ENCODE assay signal across 11 cellular contexts in the genomic region with DNA sequence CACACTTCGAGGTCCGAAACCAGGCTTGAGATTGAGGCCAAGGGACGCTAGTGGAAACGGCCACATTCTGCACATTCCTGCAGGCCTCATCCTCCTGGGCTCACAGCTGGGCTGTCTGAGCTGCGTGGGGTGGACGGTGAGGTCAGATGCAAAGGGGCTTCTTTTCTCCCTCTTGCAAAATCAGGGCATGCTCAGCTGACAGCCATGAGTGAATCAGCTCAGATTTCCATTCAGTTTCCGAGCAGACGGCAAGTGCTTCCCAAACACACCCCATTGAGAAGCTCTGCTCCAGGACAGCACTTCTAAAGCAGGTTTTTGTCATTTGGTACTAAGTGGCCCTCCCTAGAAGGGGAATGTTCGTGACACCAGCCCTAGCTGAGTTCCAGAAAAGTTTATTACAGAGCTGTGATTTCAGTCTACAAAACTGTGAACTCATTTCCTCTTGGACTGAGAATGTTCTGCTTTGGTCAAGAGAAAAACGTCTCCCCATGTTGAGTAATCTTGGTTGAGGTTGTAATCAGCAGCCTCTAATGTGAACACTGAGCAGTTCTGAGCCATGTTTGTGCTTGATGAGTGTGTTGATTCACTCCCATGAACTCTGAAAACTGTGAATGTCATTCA. TPM values are rescaled to one million over a fixed set of nuclear protein-coding genes. Genes with fewer than 3 reads are reported as not detected.
DNase-seq lines count a peak whose midpoint lies in the region; ATAC-seq and TF ChIP-seq lines count a peak whose summit lies in the region.
"Had no signal": no experiment of that assay in that cellular context is flagged by ENCODE, and none has a peak within 500 bp of the region (broad histone marks: within the 10 kb centered on the region; RNA-seq: fewer than 3 reads in every experiment).

No MANE protein-coding gene starts in this region.

- H3K27me3 Mint-ChIP-seq in WTC11 (ENCODE audit: low read depth), result no peaks in the 10 kb centered on the region
- no peaks in the 10 kb centered on the region for H3K27me3 Mint-ChIP-seq in activated CD4-positive, alpha-beta T cell treated with anti-CD3 and anti-CD28 coated beads, Interleukin-2, amount 10 ng/mL, durations not matched to agents 24 days and 14 days
- H3K27me3 Mint-ChIP-seq: type B pancreatic cell had no signal

- no CpG with 5 or more reads among the region's 10 CpGs for WGBS in neuronal stem cell (ENCODE audit: extremely low coverage in 2 of 2, insufficient read length in 2 of 2, insufficient replicate concordance in 1 of 2), 2 donors

- peak; percentile 76 for ATAC-seq in WTC11
- no peak for ATAC-seq in GM21737 (IDR thresholded peaks at IDR 0.05; ENCODE audit: unreplicated experiment)
- no peak for ATAC-seq in left lobe of liver

- H2BK5ac ChIP-seq in neuronal stem cell (ENCODE audit: low read length), result no peak overlapping the region

- CTCF ChIA-PET in WTC11 (lab: Charles Lee), result interaction anchor here (1.1 kb wide), 1 partner anchor 23 kb away, joined by 5 read pairs; no protein-coding TSS in a partner anchor

- H2BK15ac ChIP-seq in neuronal stem cell (ENCODE audit: low read length), result no peak overlapping the region

- H3K27me3 ChIP-seq in neuronal stem cell (ENCODE audit: control insufficient read depth in 3 of 3, insufficient read depth in 3 of 3, low read depth in 1 of 3, low read length in 3 of 3), result no peaks in the 10 kb centered on the region
- H3K27me3 ChIP-seq: right lobe of liver had no signal

- no peak overlapping the region for H3K9ac ChIP-seq in neuronal stem cell (ENCODE audit: low read depth, low read length, poor library complexity)

- H3K4me3 Mint-ChIP-seq in WTC11, result no peak overlapping the region
- no peak overlapping the region for H3K4me3 Mint-ChIP-seq in activated CD4-positive, alpha-beta T cell treated with anti-CD3 and anti-CD28 coated beads, Interleukin-2, amount 10 ng/mL, durations not matched to agents 24 days and 14 days
- H3K4me3 Mint-ChIP-seq: type B pancreatic cell had no signal

- H3K14ac ChIP-seq in neuronal stem cell (ENCODE audit: low read length), result no peak overlapping the region

- no peak overlapping the region for H3K4me3 ChIP-seq in neuronal stem cell (ENCODE audit: low read length in 2 of 2)
- H3K4me3 ChIP-seq: right lobe of liver, SK-N-MC had no signal

- intact Hi-C loops in activated CD4-positive, alpha-beta T cell treated with anti-CD3 and anti-CD28 coated beads, Interleukin-2, amount 10 ng/mL, durations not matched to agents 24 days and 14 days (cut with micrococcal nuclease), result no loop called here

- H3K23ac ChIP-seq in neuronal stem cell (ENCODE audit: low read depth, low read length, poor library complexity), result no peak overlapping the region

- peaks cover 0 to 52% of the 10 kb centered on the region in 2 donors for H3K36me3 ChIP-seq in neuronal stem cell (replicated peaks in 1 of 2; ENCODE audit: control insufficient read depth in 2 of 2, insufficient read depth in 2 of 2, low read length in 2 of 2)
- H3K36me3 ChIP-seq: right lobe of liver had no signal

- peaks cover 38% of the 10 kb centered on the region for H3K4me1 Mint-ChIP-seq in WTC11
- H3K4me1 Mint-ChIP-seq in activated CD4-positive, alpha-beta T cell treated with anti-CD3 and anti-CD28 coated beads, Interleukin-2, amount 10 ng/mL, durations not matched to agents 24 days and 14 days, result no peaks in the 10 kb centered on the region

- DNase-seq in AG08395 (ENCODE audit: low spot score) (peak; percentile 83), WTC11 (ENCODE audit: low spot score) (peak; percentile 41), glomerular visceral epithelial cell (ENCODE audit: extremely low spot score) (peak; percentile 48), neuronal stem cell (ENCODE audit: low spot score) (no peak), DMS79 (lab: John Stamatoyannopoulos, UW) (no peak), left lobe of liver (ENCODE audit: low spot score) (no peak)
- DNase-seq in activated CD4-positive, alpha-beta T cell treated with anti-CD3 and anti-CD28 coated beads, Interleukin-2, amount 10 ng/mL, durations not matched to agents 24 days and 14 days, result no peak
- DNase-seq: right lobe of liver had no signal

- H4K8ac ChIP-seq in neuronal stem cell (ENCODE audit: low read depth, low read length), result no peak overlapping the region

- peak overlapping the region; percentile 19 for H3K27ac ChIP-seq in neuronal stem cell (replicated peaks; ENCODE audit: low read length)
- H3K27ac ChIP-seq: right lobe of liver, SK-N-MC had no signal

- H3K36me3 Mint-ChIP-seq in WTC11, result peaks cover 34% of the 10 kb centered on the region
- no peaks in the 10 kb centered on the region for H3K36me3 Mint-ChIP-seq in activated CD4-positive, alpha-beta T cell treated with anti-CD3 and anti-CD28 coated beads, Interleukin-2, amount 10 ng/mL, durations not matched to agents 24 days and 14 days (ENCODE audit: low read depth)

- no peaks in the 10 kb centered on the region for H3K9me3 Mint-ChIP-seq in WTC11
- H3K9me3 Mint-ChIP-seq in activated CD4-positive, alpha-beta T cell treated with anti-CD3 and anti-CD28 coated beads, Interleukin-2, amount 10 ng/mL, durations not matched to agents 24 days and 14 days, result no peaks in the 10 kb centered on the region
- H3K9me3 Mint-ChIP-seq: type B pancreatic cell had no signal

- POLR2A ChIA-PET in WTC11 (lab: Charles Lee), result no interaction called here

- peak overlapping the region; percentile 88 for H3K27ac Mint-ChIP-seq in WTC11
- no peak overlapping the region for H3K27ac Mint-ChIP-seq in activated CD4-positive, alpha-beta T cell treated with anti-CD3 and anti-CD28 coated beads, Interleukin-2, amount 10 ng/mL, durations not matched to agents 24 days and 14 days
- H3K27ac Mint-ChIP-seq: type B pancreatic cell had no signal

- no peak overlapping the region for H2AFZ ChIP-seq in neuronal stem cell (ENCODE audit: low read length)

- H3K4me1 ChIP-seq in neuronal stem cell (ENCODE audit: control insufficient read depth in 2 of 2, insufficient read depth in 1 of 2, low read depth in 1 of 2, low read length in 2 of 2), result peaks cover 9 to 19% of the 10 kb centered on the region in 2 donors
- H3K4me1 ChIP-seq: right lobe of liver had no signal

- H4K91ac ChIP-seq in neuronal stem cell (ENCODE audit: low read depth, low read length, poor library complexity), result no peak overlapping the region

- H3K4ac ChIP-seq in neuronal stem cell (ENCODE audit: low read length), result no peak overlapping the region

- H2BK120ac ChIP-seq in neuronal stem cell (ENCODE audit: low read depth, low read length), result no peak overlapping the region

- H3K9me3 ChIP-seq in neuronal stem cell (replicated peaks in 1 of 2; ENCODE audit: control insufficient read depth in 2 of 2, insufficient read depth in 1 of 2, low read depth in 1 of 2, low read length in 2 of 2), result no peaks in the 10 kb centered on the region
- H3K9me3 ChIP-seq: right lobe of liver had no signal

- no peak overlapping the region for H2AK5ac ChIP-seq in neuronal stem cell (ENCODE audit: low read depth, low read length)

- no peak for TF ChIP-seq CTCF in WTC11 (IDR thresholded peaks at IDR 0.05)

- H3K18ac ChIP-seq in neuronal stem cell (ENCODE audit: low read length), result no peak overlapping the region

- no peak overlapping the region for H2BK12ac ChIP-seq in neuronal stem cell (ENCODE audit: low read length)

- H3K79me1 ChIP-seq in neuronal stem cell (ENCODE audit: low read depth, low read length), result no peaks in the 10 kb centered on the region

- H3K4me2 ChIP-seq in neuronal stem cell (ENCODE audit: insufficient read depth, low read length, poor library complexity, severe bottlenecking), result no peak overlapping the region

TF ChIP-seq in WTC11, 78 proteins besides CTCF, POLR2A, EP300 and RAD21 (continues in another document):
- no peak for TF ChIP-seq EMX1 (CRISPR knock-in tag; IDR thresholded peaks at IDR 0.05)
- no peak for TF ChIP-seq ZNF671 (CRISPR knock-in tag; IDR thresholded peaks at IDR 0.05)
- TF ChIP-seq, protein P1, sequence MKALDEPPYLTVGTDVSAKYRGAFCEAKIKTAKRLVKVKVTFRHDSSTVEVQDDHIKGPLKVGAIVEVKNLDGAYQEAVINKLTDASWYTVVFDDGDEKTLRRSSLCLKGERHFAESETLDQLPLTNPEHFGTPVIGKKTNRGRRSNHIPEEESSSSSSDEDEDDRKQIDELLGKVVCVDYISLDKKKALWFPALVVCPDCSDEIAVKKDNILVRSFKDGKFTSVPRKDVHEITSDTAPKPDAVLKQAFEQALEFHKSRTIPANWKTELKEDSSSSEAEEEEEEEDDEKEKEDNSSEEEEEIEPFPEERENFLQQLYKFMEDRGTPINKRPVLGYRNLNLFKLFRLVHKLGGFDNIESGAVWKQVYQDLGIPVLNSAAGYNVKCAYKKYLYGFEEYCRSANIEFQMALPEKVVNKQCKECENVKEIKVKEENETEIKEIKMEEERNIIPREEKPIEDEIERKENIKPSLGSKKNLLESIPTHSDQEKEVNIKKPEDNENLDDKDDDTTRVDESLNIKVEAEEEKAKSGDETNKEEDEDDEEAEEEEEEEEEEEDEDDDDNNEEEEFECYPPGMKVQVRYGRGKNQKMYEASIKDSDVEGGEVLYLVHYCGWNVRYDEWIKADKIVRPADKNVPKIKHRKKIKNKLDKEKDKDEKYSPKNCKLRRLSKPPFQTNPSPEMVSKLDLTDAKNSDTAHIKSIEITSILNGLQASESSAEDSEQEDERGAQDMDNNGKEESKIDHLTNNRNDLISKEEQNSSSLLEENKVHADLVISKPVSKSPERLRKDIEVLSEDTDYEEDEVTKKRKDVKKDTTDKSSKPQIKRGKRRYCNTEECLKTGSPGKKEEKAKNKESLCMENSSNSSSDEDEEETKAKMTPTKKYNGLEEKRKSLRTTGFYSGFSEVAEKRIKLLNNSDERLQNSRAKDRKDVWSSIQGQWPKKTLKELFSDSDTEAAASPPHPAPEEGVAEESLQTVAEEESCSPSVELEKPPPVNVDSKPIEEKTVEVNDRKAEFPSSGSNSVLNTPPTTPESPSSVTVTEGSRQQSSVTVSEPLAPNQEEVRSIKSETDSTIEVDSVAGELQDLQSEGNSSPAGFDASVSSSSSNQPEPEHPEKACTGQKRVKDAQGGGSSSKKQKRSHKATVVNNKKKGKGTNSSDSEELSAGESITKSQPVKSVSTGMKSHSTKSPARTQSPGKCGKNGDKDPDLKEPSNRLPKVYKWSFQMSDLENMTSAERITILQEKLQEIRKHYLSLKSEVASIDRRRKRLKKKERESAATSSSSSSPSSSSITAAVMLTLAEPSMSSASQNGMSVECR (CRISPR knock-in tag; IDR thresholded peaks at IDR 0.05; ENCODE audit: borderline replicate concordance), result no peak
- TF ChIP-seq NFE2L1 (CRISPR knock-in tag; IDR thresholded peaks at IDR 0.05), result no peak
- no peak for TF ChIP-seq ATF1 (CRISPR knock-in tag; IDR thresholded peaks at IDR 0.05)
- TF ChIP-seq TEAD1 (CRISPR knock-in tag; IDR thresholded peaks at IDR 0.05), result no peak
- no peak for TF ChIP-seq SP1 (CRISPR knock-in tag; conservative IDR thresholded peaks at IDR 0.05)

RNA-seq across cellular contexts. Expression of a gene that starts 10.0 kb away (rescaled TPM):
- total RNA-seq in WTC11 (2021) (128 to 158 TPM (median 135 TPM) in 3 replicates), left lobe of liver (0.33 TPM)
- polyA plus RNA-seq in neuronal stem cell (2013, experiment 1 of 2), result 25.0 TPM
- 27.3 TPM for polyA plus RNA-seq in neuronal stem cell (2013, experiment 2 of 2)
- total RNA-seq in activated CD4-positive, alpha-beta T cell treated with anti-CD3 and anti-CD28 coated beads, Interleukin-2, amount 10 ng/mL, durations not matched to agents 24 days and 14 days, result not detected in 2 replicates

Comparison
In these comparisons a context has a peak if more than half of its experiments do, and no peak if none do; other contexts are left out.
1. DNase-seq: peak in AG08395 (single experiment), WTC11 (single experiment) and glomerular visceral epithelial cell (single experiment); none in neuronal stem cell (single experiment), DMS79 (single experiment), left lobe of liver (single experiment) and activated CD4-positive, alpha-beta T cell treated with anti-CD3 and anti-CD28 coated beads, Interleukin-2, amount 10 ng/mL, durations not matched to agents 24 days and 14 days (single experiment).
2. RNA of a gene that starts 10.0 kb away (total RNA-seq): 128 to 158 TPM in WTC11; 0.33 TPM in left lobe of liver (single experiment) and not detected in activated CD4-positive, alpha-beta T cell treated with anti-CD3 and anti-CD28 coated beads, Interleukin-2, amount 10 ng/mL, durations not matched to agents 24 days and 14 days; every median in the first group is over 10 times any median in the second.